ENCODE assay signal across 1 cellular context in the genomic region with DNA sequence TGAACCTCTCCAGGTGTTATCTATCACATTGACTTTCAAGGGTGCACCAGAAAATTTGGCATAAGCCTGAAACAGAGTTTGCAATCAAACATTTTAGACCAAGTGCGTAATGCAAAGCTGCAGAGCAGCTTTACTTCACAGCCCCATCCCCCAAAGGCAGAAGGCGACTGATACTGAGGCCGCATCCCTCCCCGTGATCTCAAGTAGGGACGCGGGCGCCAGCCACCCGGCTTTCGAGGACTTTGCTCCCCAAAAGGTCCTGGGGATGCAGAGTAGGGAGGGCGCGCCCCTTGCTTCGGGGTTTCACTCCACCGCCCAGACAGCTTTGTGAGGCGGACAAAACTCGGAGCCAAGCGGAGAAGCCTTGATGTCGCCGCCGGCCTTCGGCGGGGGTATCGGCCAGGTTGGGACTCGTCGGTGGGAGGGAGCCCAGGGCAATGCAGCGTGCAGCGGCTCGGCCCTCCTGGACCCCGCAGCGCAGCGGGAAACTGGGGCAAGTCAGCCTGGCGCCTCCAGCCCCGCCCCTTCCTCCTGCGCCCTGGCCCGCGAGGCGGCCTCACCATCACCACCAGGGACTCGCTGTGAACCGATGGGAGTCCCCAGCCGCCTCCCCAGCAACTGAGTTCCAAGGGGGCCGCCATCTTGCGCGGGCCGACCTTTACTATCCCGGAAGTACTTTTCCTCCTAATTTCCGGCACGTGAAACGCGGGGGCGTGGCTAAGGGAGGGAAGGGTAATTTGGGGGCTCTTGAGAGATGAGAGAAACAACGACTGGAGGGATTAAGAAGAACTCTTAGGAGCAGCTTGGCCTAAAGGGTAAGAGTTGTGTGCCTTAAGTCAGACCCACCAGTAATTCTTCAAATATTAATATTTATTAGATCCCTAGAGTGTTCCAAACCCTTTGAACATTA.
TF ChIP-seq lines count a peak whose summit lies in the region.

Gene MTX3, minus strand, starts transcription at position 665 of the 910 bp plus-strand sequence. Its CDS starts 24 bp downstream, at position 641.

TF ChIP-seq in GM23338, 12 proteins besides CTCF, POLR2A, EP300 and RAD21:
- TF ChIP-seq, protein P1, sequence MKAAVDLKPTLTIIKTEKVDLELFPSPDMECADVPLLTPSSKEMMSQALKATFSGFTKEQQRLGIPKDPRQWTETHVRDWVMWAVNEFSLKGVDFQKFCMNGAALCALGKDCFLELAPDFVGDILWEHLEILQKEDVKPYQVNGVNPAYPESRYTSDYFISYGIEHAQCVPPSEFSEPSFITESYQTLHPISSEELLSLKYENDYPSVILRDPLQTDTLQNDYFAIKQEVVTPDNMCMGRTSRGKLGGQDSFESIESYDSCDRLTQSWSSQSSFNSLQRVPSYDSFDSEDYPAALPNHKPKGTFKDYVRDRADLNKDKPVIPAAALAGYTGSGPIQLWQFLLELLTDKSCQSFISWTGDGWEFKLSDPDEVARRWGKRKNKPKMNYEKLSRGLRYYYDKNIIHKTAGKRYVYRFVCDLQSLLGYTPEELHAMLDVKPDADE (IDR thresholded peaks at IDR 0.05): peak; percentile 79; the same call in 1 of the 2 replicates
- TF ChIP-seq CREB1 (CRISPR knock-in tag; IDR thresholded peaks at IDR 0.05; ENCODE audit: low read depth) (peak; percentile 57; the same call in 1 of the 2 replicates), ZNF114 (CRISPR knock-in tag; IDR thresholded peaks at IDR 0.05) (no peak), POLR2AphosphoS5 (IDR thresholded peaks at IDR 0.05; ENCODE audit: low read depth) (peak; percentile 65), NANOG (IDR thresholded peaks at IDR 0.05; ENCODE audit: borderline replicate concordance) (no peak)
